In genomic region chr15:36938131-36938530, GRCh38 we compare ENCODE assay signal across 22 cellular contexts.
"Had no signal": no experiment of that assay in that cellular context is flagged by ENCODE, and none has a peak within 500 bp of the region (broad histone marks: within the 10 kb centered on the region; RNA-seq: fewer than 3 reads in every experiment).

No MANE protein-coding gene starts in this region.

- H3K36me3 ChIP-seq: MG63, SJSA1 had no signal

- H3K9me3 ChIP-seq: MG63, SJSA1 had no signal

- H3K4me1 ChIP-seq: SJSA1 had no signal

- H3K4me3 ChIP-seq: MG63, SJSA1, SK-N-MC had no signal

- DNase-seq: IMR-90, Karpas-422, KG1, MG63, NCI-H1092, NCI-H1105 treated with DMSO at 0.1 percent for 48 hours, NCI-H1417 treated with DMSO at 0.1 percent for 48 hours, NCI-H146, NCI-H1694 treated with DMSO at 0.1 percent for 48 hours, NCI-H1930, NCI-H2081, NCI-H2107, NCI-H2227 treated with DMSO at 0.1 percent for 48 hours, NCI-H524 treated with DMSO at 0.1 percent for 48 hours, NCI-H69, NCI-H774, Right ventricle myocardium superior, RPMI8226, SIG-M5 had no signal

- H3K27me3 ChIP-seq: MG63, SJSA1 had no signal

- H3K27ac ChIP-seq: SJSA1, SK-N-MC had no signal

- ATAC-seq: HepG2 had no signal
